In the genomic region with DNA sequence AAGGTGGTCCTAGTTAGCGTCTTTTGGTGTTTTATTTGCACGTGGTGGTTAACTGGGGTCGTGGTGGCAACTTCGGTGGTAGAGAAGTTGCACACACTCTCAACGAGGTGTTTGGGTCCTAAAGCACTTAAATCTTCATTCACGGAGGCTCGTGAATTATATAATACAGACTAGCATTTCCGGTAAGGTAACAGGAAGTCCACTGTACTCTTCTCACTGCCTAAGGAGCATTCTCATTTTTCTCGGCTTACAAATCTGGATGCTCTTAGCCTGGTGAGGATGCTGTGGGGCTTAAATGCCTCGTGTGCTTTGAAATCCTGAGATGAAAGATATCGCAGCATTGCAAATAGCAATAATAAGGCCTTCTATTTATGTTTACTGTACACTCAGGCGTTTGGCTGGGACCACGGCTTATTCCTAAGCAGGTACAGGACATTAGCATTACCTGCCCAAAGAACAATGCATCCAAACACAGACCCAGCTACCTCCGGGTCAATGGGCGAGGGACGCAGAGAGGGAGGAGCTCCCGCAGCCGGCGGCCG, we compare ENCODE assay signal across 8 cellular contexts.
DNase-seq lines count a peak whose midpoint lies in the region; ATAC-seq lines count a peak whose summit lies in the region.

No MANE protein-coding gene starts in this region.

- H3K9me3 Mint-ChIP-seq in effector memory CD8-positive, alpha-beta T cell, result no peaks in the 10 kb centered on the region

- DNase-seq in NCI-H2029 (lab: John Stamatoyannopoulos, UW) (peak; percentile 29), NCI-H2029 treated with DMSO at 0.1 percent for 48 hours (lab: John Stamatoyannopoulos, UW) (no peak), SHP77 treated with DMSO at 0.1 percent for 48 hours (lab: John Stamatoyannopoulos, UW) (peak; percentile 34)
- DNase-seq in effector memory CD8-positive, alpha-beta T cell, result peak; percentile 9 to 44 (median 11)
- DNase-seq in stimulated activated CD4-positive, alpha-beta T cell treated with anti-CD3 and anti-CD28 coated beads, Interleukin-4, amount 100 ng/mL, for 24 hours, result no peak

- H3K27ac ChIP-seq in muscle layer of duodenum (ENCODE audit: low read length), result peak overlapping the region; percentile 96

- peak overlapping the region; percentile 99 for H3K27ac Mint-ChIP-seq in effector memory CD8-positive, alpha-beta T cell

- H3K4me3 Mint-ChIP-seq in effector memory CD8-positive, alpha-beta T cell, result peak overlapping the region; percentile 90 to 91

- no peaks in the 10 kb centered on the region for H3K27me3 ChIP-seq in muscle layer of duodenum (ENCODE audit: low read depth, low read length)

- H3K4me3 ChIP-seq in muscle layer of duodenum (ENCODE audit: low read depth in 1 of 2, low read length in 2 of 2), result peak overlapping the region; percentile 72 to 95

- no peaks in the 10 kb centered on the region for H3K27me3 Mint-ChIP-seq in effector memory CD8-positive, alpha-beta T cell

- peaks cover 6 to 28% of the 10 kb centered on the region in 2 donors for H3K4me1 ChIP-seq in muscle layer of duodenum (ENCODE audit: control insufficient read depth in 1 of 2, insufficient read depth in 2 of 2, low read length in 2 of 2)

- H3K36me3 Mint-ChIP-seq in effector memory CD8-positive, alpha-beta T cell (ENCODE audit: insufficient read depth), result peaks cover 70% of the 10 kb centered on the region

- peak; percentile 37 for ATAC-seq in HG03520 (IDR thresholded peaks at IDR 0.05; ENCODE audit: unreplicated experiment)
- ATAC-seq in effector memory CD8-positive, alpha-beta T cell (replicated peaks), result peak; percentile 31
- ATAC-seq in GM21737 (IDR thresholded peaks at IDR 0.05; ENCODE audit: unreplicated experiment), result no peak

- peaks cover 17 to 28% of the 10 kb centered on the region in 2 donors for H3K36me3 ChIP-seq in muscle layer of duodenum (ENCODE audit: control insufficient read depth in 1 of 2, insufficient read depth in 2 of 2, low read length in 2 of 2)

- no peaks in the 10 kb centered on the region for H3K9me3 ChIP-seq in muscle layer of duodenum (ENCODE audit: control insufficient read depth in 1 of 2, low read length in 2 of 2)

- peaks cover 25 to 40% of the 10 kb centered on the region in 2 donors for H3K4me1 Mint-ChIP-seq in effector memory CD8-positive, alpha-beta T cell (ENCODE audit: low read depth in 2 of 2)

Comparison
In these comparisons a context has a peak if more than half of its experiments do, and no peak if none do; other contexts are left out.
1. DNase-seq: peak in NCI-H2029 (single experiment), SHP77 treated with DMSO at 0.1 percent for 48 hours (single experiment) and effector memory CD8-positive, alpha-beta T cell (3 of 3); none in NCI-H2029 treated with DMSO at 0.1 percent for 48 hours (single experiment) and stimulated activated CD4-positive, alpha-beta T cell treated with anti-CD3 and anti-CD28 coated beads, Interleukin-4, amount 100 ng/mL, for 24 hours (single experiment).